Comparison of ENCODE assay signal across 24 cellular contexts in genomic region chr4:144989306-144989705, GRCh38.
"Had no signal": no experiment of that assay in that cellular context is flagged by ENCODE, and none has a peak within 500 bp of the region (broad histone marks: within the 10 kb centered on the region; RNA-seq: fewer than 3 reads in every experiment).

No MANE protein-coding gene starts in this region.

- H3K9me3 ChIP-seq: left lung, mucosa of descending colon, ovary, right atrium auricular region, right lobe of liver, suprapubic skin, thoracic aorta, tibial artery, upper lobe of right lung had no signal

- ATAC-seq: heart left ventricle; left colon; left lung; mucosa of descending colon; naive thymus-derived CD8-positive, alpha-beta T cell; right lobe of liver; stimulated activated effector memory CD8-positive, alpha-beta T cell treated with anti-CD3 and anti-CD28 coated beads, Interleukin-12 subunit alpha, Interleukin-12 subunit beta, amount 100 ng/mL, for 72 hours; upper lobe of right lung had no signal

- H3K27ac ChIP-seq: heart left ventricle, left lung, ovary, right atrium auricular region, right lobe of liver, spleen, suprapubic skin, thoracic aorta, tibial artery, upper lobe of right lung had no signal

- DNase-seq: heart left ventricle; hypothalamus; immature natural killer cell; kidney; left colon; left lung; mesendoderm; midbrain; mucosa of descending colon; naive thymus-derived CD8-positive, alpha-beta T cell; ovary; right lobe of liver; small intestine; spleen; stimulated activated CD4-positive, alpha-beta T cell treated with anti-CD3 and anti-CD28 coated beads, Interleukin-4, amount 100 ng/mL, for 24 hours; stimulated activated naive CD4-positive, alpha-beta T cell; tibial artery; trophoblast cell; upper lobe of right lung had no signal

- H3K4me3 ChIP-seq: heart left ventricle, left lung, lung, mucosa of descending colon, ovary, right atrium auricular region, right lobe of liver, spleen, suprapubic skin, thoracic aorta, tibial artery, upper lobe of right lung had no signal

- H3K36me3 ChIP-seq: ovary, right atrium auricular region, right lobe of liver, thoracic aorta had no signal

- H3K27me3 ChIP-seq: heart left ventricle, left lung, ovary, right atrium auricular region, right lobe of liver, spleen, suprapubic skin, tibial artery, upper lobe of right lung had no signal

- H3K4me1 ChIP-seq: left lung, right atrium auricular region, right lobe of liver, spleen, suprapubic skin, upper lobe of right lung had no signal
